1 cellular context compared by ENCODE assay signal in genomic region chr11:64842366-64842759, GRCh38.
TF ChIP-seq lines count a peak whose summit lies in the region.

No MANE protein-coding gene starts in this region.

TF ChIP-seq in HCT116, 20 proteins besides CTCF, POLR2A, EP300 and RAD21 (continued from another document):
- TF ChIP-seq, protein P1, sequence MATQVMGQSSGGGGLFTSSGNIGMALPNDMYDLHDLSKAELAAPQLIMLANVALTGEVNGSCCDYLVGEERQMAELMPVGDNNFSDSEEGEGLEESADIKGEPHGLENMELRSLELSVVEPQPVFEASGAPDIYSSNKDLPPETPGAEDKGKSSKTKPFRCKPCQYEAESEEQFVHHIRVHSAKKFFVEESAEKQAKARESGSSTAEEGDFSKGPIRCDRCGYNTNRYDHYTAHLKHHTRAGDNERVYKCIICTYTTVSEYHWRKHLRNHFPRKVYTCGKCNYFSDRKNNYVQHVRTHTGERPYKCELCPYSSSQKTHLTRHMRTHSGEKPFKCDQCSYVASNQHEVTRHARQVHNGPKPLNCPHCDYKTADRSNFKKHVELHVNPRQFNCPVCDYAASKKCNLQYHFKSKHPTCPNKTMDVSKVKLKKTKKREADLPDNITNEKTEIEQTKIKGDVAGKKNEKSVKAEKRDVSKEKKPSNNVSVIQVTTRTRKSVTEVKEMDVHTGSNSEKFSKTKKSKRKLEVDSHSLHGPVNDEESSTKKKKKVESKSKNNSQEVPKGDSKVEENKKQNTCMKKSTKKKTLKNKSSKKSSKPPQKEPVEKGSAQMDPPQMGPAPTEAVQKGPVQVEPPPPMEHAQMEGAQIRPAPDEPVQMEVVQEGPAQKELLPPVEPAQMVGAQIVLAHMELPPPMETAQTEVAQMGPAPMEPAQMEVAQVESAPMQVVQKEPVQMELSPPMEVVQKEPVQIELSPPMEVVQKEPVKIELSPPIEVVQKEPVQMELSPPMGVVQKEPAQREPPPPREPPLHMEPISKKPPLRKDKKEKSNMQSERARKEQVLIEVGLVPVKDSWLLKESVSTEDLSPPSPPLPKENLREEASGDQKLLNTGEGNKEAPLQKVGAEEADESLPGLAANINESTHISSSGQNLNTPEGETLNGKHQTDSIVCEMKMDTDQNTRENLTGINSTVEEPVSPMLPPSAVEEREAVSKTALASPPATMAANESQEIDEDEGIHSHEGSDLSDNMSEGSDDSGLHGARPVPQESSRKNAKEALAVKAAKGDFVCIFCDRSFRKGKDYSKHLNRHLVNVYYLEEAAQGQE (IDR thresholded peaks at IDR 0.05; ENCODE audit: low read depth) = no peak
